In genomic region chr9:92438900-92439526, GRCh38 we compare ENCODE assay signal across 8 cellular contexts. TPM values are rescaled to one million over a fixed set of nuclear protein-coding genes. Genes with fewer than 3 reads are reported as not detected.
DNase-seq lines count a peak whose midpoint lies in the region; ATAC-seq and TF ChIP-seq lines count a peak whose summit lies in the region.

No MANE protein-coding gene starts in this region.

- peaks cover 5 to 15% of the 10 kb centered on the region in 2 donors for H3K4me1 ChIP-seq in thoracic aorta (ENCODE audit: control insufficient read depth in 1 of 2, low read depth in 2 of 2)

- peak overlapping the region; percentile 20 for H3K27ac Mint-ChIP-seq in activated T-cell treated with anti-CD3 and anti-CD28 coated beads, Interleukin-2, amount 50 U/mL, for 24 hours

- no peak overlapping the region for H3K27ac ChIP-seq in thoracic aorta

- ATAC-seq in thoracic aorta (ENCODE audit: insufficient number of reproducible peaks, low FRiP score, low read depth) (no peak), GM18502 (IDR thresholded peaks at IDR 0.05; ENCODE audit: poor library complexity, unreplicated experiment) (no peak)

- no peak overlapping the region for H3K4me3 Mint-ChIP-seq in activated T-cell treated with anti-CD3 and anti-CD28 coated beads, Interleukin-2, amount 50 U/mL, for 24 hours

- no peak overlapping the region for H3K4me3 ChIP-seq in thoracic aorta

- no peaks in the 10 kb centered on the region for H3K27me3 Mint-ChIP-seq in activated T-cell treated with anti-CD3 and anti-CD28 coated beads, Interleukin-2, amount 50 U/mL, for 24 hours

- no peaks in the 10 kb centered on the region for H3K9me3 ChIP-seq in thoracic aorta

- H3K9me3 Mint-ChIP-seq in activated T-cell treated with anti-CD3 and anti-CD28 coated beads, Interleukin-2, amount 50 U/mL, for 24 hours = no peaks in the 10 kb centered on the region

- TF ChIP-seq CTCF in thoracic aorta (IDR thresholded peaks at IDR 0.05) = peak; percentile 43

- no peaks in the 10 kb centered on the region for H3K27me3 ChIP-seq in thoracic aorta (replicated peaks; ENCODE audit: insufficient read depth)

- no peaks in the 10 kb centered on the region for H3K36me3 Mint-ChIP-seq in activated T-cell treated with anti-CD3 and anti-CD28 coated beads, Interleukin-2, amount 50 U/mL, for 24 hours (ENCODE audit: low read depth)

- DNase-seq in activated T-cell treated with anti-CD3 and anti-CD28 coated beads, Interleukin-2, amount 50 U/mL, for 24 hours = no peak
- DNase-seq in activated T-cell treated with anti-CD3 and anti-CD28 coated beads, Interleukin-2, amount 50 U/mL, for 1 hour = no peak
- peak; percentile 9 for DNase-seq in RPMI7951 (ENCODE audit: low read depth)
- peak; percentile 79 for DNase-seq in fibroblast of peridontal ligament (ENCODE audit: extremely low read depth)
- DNase-seq in thoracic aorta (ENCODE audit: low spot score) = no peak
- DNase-seq in stimulated activated naive CD4-positive, alpha-beta T cell (lab: John Stamatoyannopoulos, UW) = no peak
- DNase-seq in activated naive CD4-positive, alpha-beta T cell treated with Interleukin-2 at 50 U/mL for 16 hours = no peak

- H3K36me3 ChIP-seq in thoracic aorta = no peaks in the 10 kb centered on the region

- peaks cover 7% of the 10 kb centered on the region for H3K4me1 Mint-ChIP-seq in activated T-cell treated with anti-CD3 and anti-CD28 coated beads, Interleukin-2, amount 50 U/mL, for 24 hours (ENCODE audit: low read depth)

RNA-seq across cellular contexts. Expression of gene OMD, which starts 14.7 kb away (rescaled TPM):
- not detected in 2 replicates for total RNA-seq in RPMI7951 (2014; rRNA removed; shearing (Covaris generic))
- 100 to 1,000 TPM; 200 TPM for total RNA-seq in thoracic aorta

RNA-seq across cellular contexts. Expression of gene OGN, which starts 34.6 kb away (rescaled TPM):
- total RNA-seq in RPMI7951 (2014; rRNA removed; shearing (Covaris generic)) = not detected in 2 replicates
- 100 to 1,000 TPM; 210 to 600 TPM for total RNA-seq in thoracic aorta

RNA-seq across cellular contexts. Expression of gene ASPN, which starts 43.3 kb away (rescaled TPM):
- 0.10 and 0.36 TPM in 2 replicates for total RNA-seq in RPMI7951 (2014; rRNA removed; shearing (Covaris generic))
- total RNA-seq in thoracic aorta = 100 to 1,000 TPM; 110 to 122 TPM

Comparison
In these comparisons a context has a peak if more than half of its experiments do, and no peak if none do; other contexts are left out.
1. DNase-seq: peak in RPMI7951 (single experiment) and fibroblast of peridontal ligament (single experiment); none in activated T-cell treated with anti-CD3 and anti-CD28 coated beads, Interleukin-2, amount 50 U/mL, for 24 hours (single experiment), activated T-cell treated with anti-CD3 and anti-CD28 coated beads, Interleukin-2, amount 50 U/mL, for 1 hour (single experiment), thoracic aorta (single experiment), stimulated activated naive CD4-positive, alpha-beta T cell (0 of 6) and activated naive CD4-positive, alpha-beta T cell treated with Interleukin-2 at 50 U/mL for 16 hours (single experiment).
2. RNA of gene OMD, which starts 14.7 kb away (total RNA-seq): 200 TPM in thoracic aorta; not detected in RPMI7951; every median in the first group is over 100 times any median in the second.
3. RNA of gene OGN, which starts 34.6 kb away (total RNA-seq): 210 to 600 TPM in thoracic aorta; not detected in RPMI7951; every median in the first group is over 100 times any median in the second.
4. RNA of gene ASPN, which starts 43.3 kb away (total RNA-seq): 110 to 122 TPM in thoracic aorta; 0.10 to 0.36 TPM in RPMI7951; every median in the first group is over 10 times any median in the second.